ENCODE assay signal across 15 cellular contexts in genomic region chr4:75841641-75842520, GRCh38.
DNase-seq lines count a peak whose midpoint lies in the region; ATAC-seq, FAIRE-seq and TF ChIP-seq lines count a peak whose summit lies in the region.
"Had no signal": no experiment of that assay in that cellular context is flagged by ENCODE, and none has a peak within 500 bp of the region (broad histone marks: within the 10 kb centered on the region; RNA-seq: fewer than 3 reads in every experiment).

No MANE protein-coding gene starts in this region.

- no peak overlapping the region for H3K14ac ChIP-seq in mesenchymal stem cell (ENCODE audit: low read length in 2 of 2)

- H2AFZ ChIP-seq in HepG2 (ENCODE audit: low read length) (peak overlapping the region; percentile 28), mesenchymal stem cell (ENCODE audit: low read depth, low read length) (no peak overlapping the region)

- no peak overlapping the region for H3K4me3 Mint-ChIP-seq in Calu3 (ENCODE audit: low read depth, unreplicated experiment)
- H3K4me3 Mint-ChIP-seq: T-helper 1 cell treated with Interleukin-12 subunit alpha and Interleukin-12 subunit beta and Interleukin-4 antibody, amounts not matched to agents 30 μg/mL and 1 μg/mL, for 36 hours had no signal

- no peak overlapping the region for H2AK5ac ChIP-seq in mesenchymal stem cell (ENCODE audit: low read length, severe bottlenecking)

- ATAC-seq in HepG2 (peak; percentile 79), right lobe of liver (no peak), GM21360 (IDR thresholded peaks at IDR 0.05; ENCODE audit: unreplicated experiment) (no peak)
- ATAC-seq: esophagus mucosa had no signal

- no peak for TF ChIP-seq RAD21 in HepG2 (CRISPR knock-in tag; IDR thresholded peaks at IDR 0.05)

- intact Hi-C loops in HepG2 (cut with micrococcal nuclease; ENCODE audit: unreplicated experiment) = no loop called here
- intact Hi-C loops in right lobe of liver (cut with DNase I) = no loop called here
- intact Hi-C loops in Calu3 (cut with micrococcal nuclease; ENCODE audit: unreplicated experiment) = loop anchor here (10.0 kb wide), 1 partner anchor 187 kb away; no protein-coding TSS in a partner anchor

- no peak overlapping the region for H2BK120ac ChIP-seq in mesenchymal stem cell (ENCODE audit: low read depth, low read length)

- no peak; a peak in 1 of 4 replicates for TF ChIP-seq POLR2A in HepG2 (IDR thresholded peaks at IDR 0.05; ENCODE audit: insufficient read depth in 1 of 2, low read depth in 2 of 2, low read length in 2 of 2)
- TF ChIP-seq POLR2A in right lobe of liver (IDR thresholded peaks at IDR 0.05) = no peak

- no peaks in the 10 kb centered on the region for H3K79me2 ChIP-seq in HepG2 (ENCODE audit: insufficient read depth, low read length)

- TF ChIP-seq EP300 in HepG2 (IDR thresholded peaks at IDR 0.05; ENCODE audit: low read depth in 2 of 2, low read length in 2 of 2) = no peak
- TF ChIP-seq EP300 in HepG2 (CRISPR knock-in tag; IDR thresholded peaks at IDR 0.05; ENCODE audit: borderline replicate concordance) = no peak

- H3K18ac ChIP-seq in mesenchymal stem cell (ENCODE audit: low read depth in 1 of 2, low read length in 2 of 2) = no peak overlapping the region

- H3K36me3 ChIP-seq in HepG2 (replicated peaks in 1 of 2; ENCODE audit: control insufficient read depth in 1 of 2, insufficient read depth in 2 of 2, low read length in 2 of 2) (no peaks in the 10 kb centered on the region), right lobe of liver (no peaks in the 10 kb centered on the region), brain microvascular endothelial cell (replicated peaks) (no peaks in the 10 kb centered on the region), mesenchymal stem cell (ENCODE audit: control insufficient read depth in 1 of 2, insufficient read depth in 2 of 2, low read depth in 1 of 2, low read length in 2 of 2) (no peaks in the 10 kb centered on the region)
- H3K36me3 ChIP-seq: uterus had no signal

- no peak for TF ChIP-seq CTCF in HepG2 (CRISPR knock-in tag; IDR thresholded peaks at IDR 0.05)
- no peak for TF ChIP-seq CTCF in right lobe of liver (IDR thresholded peaks at IDR 0.05)
- no peak for TF ChIP-seq CTCF in brain microvascular endothelial cell (IDR thresholded peaks at IDR 0.05; ENCODE audit: low read depth, low read length, missing control alignments)
- no peak for TF ChIP-seq CTCF in Calu3 (IDR thresholded peaks at IDR 0.05; ENCODE audit: unreplicated experiment)

- no peak overlapping the region for H3K4ac ChIP-seq in mesenchymal stem cell (ENCODE audit: low read depth in 1 of 2, low read length in 2 of 2)

- WGBS in HepG2 (ENCODE audit: low lambda C conversion rate) = 10% methylated on average over 8 of the region's 8 CpGs
- WGBS in right lobe of liver (ENCODE audit: insufficient coverage, low coverage, low lambda C conversion rate, missing lambda C conversion rate) = 76% methylated on average over 8 of the region's 8 CpGs
- WGBS in mesenchymal stem cell = 96% methylated on average over 7 of the region's 8 CpGs

- peak; percentile 78 for DNase-seq in HepG2 (ENCODE audit: low spot score)
- no peak for DNase-seq in right lobe of liver
- DNase-seq in brain microvascular endothelial cell = no peak
- peak; percentile 24 for DNase-seq in mesenchymal stem cell
- no peak for DNase-seq in GM19240 (ENCODE audit: insufficient read length, low spot score)
- DNase-seq in T-helper 1 cell = no peak
- no peak for DNase-seq in Calu3
- DNase-seq: activated CD4-positive, alpha-beta T cell treated with anti-CD3 and anti-CD28 coated beads, Interleukin-2, amount 50 U/mL, for 1 hour; activated gamma-delta T cell; caudate nucleus; stimulated activated CD4-positive, alpha-beta T cell treated with anti-CD3 and anti-CD28 coated beads, Interleukin-15, amount 100 ng/mL, for 24 hours; uterus had no signal

- H3K27ac ChIP-seq in HepG2 (ENCODE audit: extremely low read length, insufficient read depth, low read length) (peak overlapping the region; percentile 25), right lobe of liver (no peak overlapping the region), brain microvascular endothelial cell (peak overlapping the region; percentile 40), mesenchymal stem cell (ENCODE audit: low read length, poor library complexity, severe bottlenecking) (no peak overlapping the region)
- H3K27ac ChIP-seq: uterus had no signal

- POLR2A ChIA-PET in HepG2 (lab: Yijun Ruan, JAX) = no interaction called here

- H3K79me1 ChIP-seq in mesenchymal stem cell (replicated peaks; ENCODE audit: low read length, poor library complexity, severe bottlenecking) = no peaks in the 10 kb centered on the region

- H3K4me1 Mint-ChIP-seq in Calu3 (ENCODE audit: low read depth, unreplicated experiment) = no peaks in the 10 kb centered on the region

- H3K4me2 ChIP-seq in HepG2 (ENCODE audit: low read depth, low read length) (peak overlapping the region; percentile 67), mesenchymal stem cell (ENCODE audit: low read length, poor library complexity, severe bottlenecking) (no peak overlapping the region)

- H2BK15ac ChIP-seq in mesenchymal stem cell (ENCODE audit: low read depth, poor library complexity, severe bottlenecking) = no peak overlapping the region

- H2BK12ac ChIP-seq in mesenchymal stem cell (ENCODE audit: low read length in 2 of 2) = no peak overlapping the region

- peaks cover 47% of the 10 kb centered on the region for H3K4me1 ChIP-seq in HepG2 (ENCODE audit: insufficient read depth, low read length)
- no peaks in the 10 kb centered on the region for H3K4me1 ChIP-seq in right lobe of liver
- peaks cover 6% of the 10 kb centered on the region for H3K4me1 ChIP-seq in mesenchymal stem cell (ENCODE audit: control insufficient read depth, insufficient read depth, low read depth, low read length)
- H3K4me1 ChIP-seq: uterus had no signal

- no peak overlapping the region for H4K8ac ChIP-seq in mesenchymal stem cell (ENCODE audit: low read length)

- H3K4me3 ChIP-seq in HepG2 (replicated peaks in 1 of 3; ENCODE audit: insufficient read depth in 1 of 3, low read depth in 2 of 3, low read length in 3 of 3) = peak overlapping the region; percentile 4 to 29 (median 4); a peak in 2 of 6 replicates
- no peak overlapping the region for H3K4me3 ChIP-seq in right lobe of liver
- no peak overlapping the region for H3K4me3 ChIP-seq in brain microvascular endothelial cell (ENCODE audit: low read depth, low read length)
- no peak overlapping the region for H3K4me3 ChIP-seq in mesenchymal stem cell (ENCODE audit: insufficient read depth in 1 of 2, low read depth in 1 of 2, low read length in 2 of 2)
- H3K4me3 ChIP-seq: uterus had no signal

- CTCF ChIA-PET in HepG2 (lab: Yijun Ruan, JAX; ENCODE audit: low intra/inter-chr PET ratio, low total read pairs) = no interaction called here
- CTCF ChIA-PET in Calu3 (lab: Charles Lee) = no interaction called here

- FAIRE-seq in HepG2 (lab: Jason Lieb, UNC) = no peak

- H2BK5ac ChIP-seq in mesenchymal stem cell (ENCODE audit: low read depth, low read length, poor library complexity, severe bottlenecking) = no peak overlapping the region

- H3K9me3 ChIP-seq in HepG2 (ENCODE audit: low read length) (no peaks in the 10 kb centered on the region), right lobe of liver (no peaks in the 10 kb centered on the region), mesenchymal stem cell (ENCODE audit: control insufficient read depth, low read length) (no peaks in the 10 kb centered on the region)
- H3K9me3 ChIP-seq: uterus had no signal

- H4K91ac ChIP-seq in mesenchymal stem cell (ENCODE audit: low read length) = no peak overlapping the region

- peaks cover 5% of the 10 kb centered on the region for H3K36me3 Mint-ChIP-seq in Calu3 (ENCODE audit: insufficient read depth, unreplicated experiment)

- no peaks in the 10 kb centered on the region for H4K20me1 ChIP-seq in HepG2 (ENCODE audit: insufficient read depth, low read length)

- no peaks in the 10 kb centered on the region for H3K9me3 Mint-ChIP-seq in Calu3 (ENCODE audit: low read depth, unreplicated experiment)
- H3K9me3 Mint-ChIP-seq: T-helper 1 cell treated with Interleukin-12 subunit alpha and Interleukin-12 subunit beta and Interleukin-4 antibody, amounts not matched to agents 30 μg/mL and 1 μg/mL, for 36 hours had no signal

- H3K27me3 ChIP-seq in HepG2 (ENCODE audit: control insufficient read depth in 1 of 2, insufficient read depth in 2 of 2, low read length in 2 of 2) = no peaks in the 10 kb centered on the region
- H3K27me3 ChIP-seq in right lobe of liver = no peaks in the 10 kb centered on the region
- H3K27me3 ChIP-seq in brain microvascular endothelial cell (replicated peaks) = no peaks in the 10 kb centered on the region
- H3K27me3 ChIP-seq in mesenchymal stem cell (ENCODE audit: control insufficient read depth in 1 of 2, insufficient read depth in 1 of 2, low read length in 2 of 2) = no peaks in the 10 kb centered on the region
- H3K27me3 ChIP-seq: uterus had no signal

- BruUV-seq in HepG2 (replicated peaks; lab: Mats Ljungman, UMichigan) (no TSS peak), Calu3 (replicated peaks; lab: Mats Ljungman, UMichigan) (no TSS peak)

- in situ Hi-C loops in HepG2 (cut with HindIII; ENCODE audit: extremely low pct_ligation_motif_present, low pct_unique_long_range_greater_than_20kb) (no loop called here), brain microvascular endothelial cell (cut with HindIII; ENCODE audit: low pct_ligation_motif_present, low sequenced_read_pairs) (no loop called here)

- no peak overlapping the region for H3K27ac Mint-ChIP-seq in Calu3 (ENCODE audit: unreplicated experiment)
- H3K27ac Mint-ChIP-seq: T-helper 1 cell treated with Interleukin-12 subunit alpha and Interleukin-12 subunit beta and Interleukin-4 antibody, amounts not matched to agents 30 μg/mL and 1 μg/mL, for 36 hours had no signal

- peak overlapping the region; percentile 29 for H3K9ac ChIP-seq in HepG2 (ENCODE audit: insufficient read depth, low read depth, low read length)
- H3K9ac ChIP-seq in mesenchymal stem cell (ENCODE audit: low read length) = no peak overlapping the region

- no peaks in the 10 kb centered on the region for H3K27me3 Mint-ChIP-seq in Calu3 (ENCODE audit: unreplicated experiment)

- no peak overlapping the region for H3K23ac ChIP-seq in mesenchymal stem cell (ENCODE audit: low read length in 2 of 2)

TF ChIP-seq in HepG2, 621 proteins besides CTCF, POLR2A, EP300 and RAD21 (continues in another document):
- TF ChIP-seq KAT8 (CRISPR knock-in tag; IDR thresholded peaks at IDR 0.05) (no peak), ZKSCAN8 (CRISPR knock-in tag; IDR thresholded peaks at IDR 0.05; ENCODE audit: borderline replicate concordance) (no peak), ATF5 (CRISPR knock-in tag; IDR thresholded peaks at IDR 0.05; ENCODE audit: low read depth) (no peak), PHF8 (CRISPR knock-in tag; IDR thresholded peaks at IDR 0.05) (no peak), MEIS2 (CRISPR knock-in tag; IDR thresholded peaks at IDR 0.05) (no peak), CBFB (CRISPR knock-in tag; IDR thresholded peaks at IDR 0.05) (no peak)

Comparison
In these comparisons a context has a peak if more than half of its experiments do, and no peak if none do; other contexts are left out.
1. DNase-seq: peak in HepG2 (single experiment) and mesenchymal stem cell (single experiment); none in right lobe of liver (0 of 3), brain microvascular endothelial cell (single experiment), GM19240 (single experiment), T-helper 1 cell (0 of 5) and Calu3 (single experiment).
2. H3K27ac ChIP-seq: peak in HepG2 (single experiment) and brain microvascular endothelial cell (single experiment); none in right lobe of liver (0 of 3) and mesenchymal stem cell (single experiment).
3. H3K4me3 ChIP-seq: peak in HepG2 (3 of 3); none in right lobe of liver (0 of 3), brain microvascular endothelial cell (single experiment) and mesenchymal stem cell (0 of 2).